37 cellular contexts compared by ENCODE assay signal in the genomic region with DNA sequence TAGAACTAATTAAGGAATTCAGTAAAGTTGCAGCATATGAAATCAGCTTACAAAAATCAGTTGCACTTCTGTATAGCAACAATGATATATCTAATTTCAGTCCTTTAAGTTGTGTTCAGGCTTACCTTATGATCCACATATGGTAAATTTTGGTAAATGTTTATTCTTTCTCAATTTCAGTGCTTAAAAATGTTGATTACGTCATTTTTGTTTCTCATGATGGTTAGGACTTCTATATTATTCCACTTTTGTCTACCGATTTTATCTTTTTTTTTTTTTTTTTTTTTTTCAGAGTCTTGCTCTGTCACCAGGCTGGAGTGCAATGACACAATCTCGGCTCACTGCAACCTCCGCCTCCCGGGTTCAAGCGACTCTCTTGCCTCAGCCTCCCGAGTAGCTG. TPM values are rescaled to one million over a fixed set of nuclear protein-coding genes. Genes with fewer than 3 reads are reported as not detected.
"Had no signal": no experiment of that assay in that cellular context is flagged by ENCODE, and none has a peak within 500 bp of the region (broad histone marks: within the 10 kb centered on the region; RNA-seq: fewer than 3 reads in every experiment).

No MANE protein-coding gene starts in this region.

- DNase-seq: Karpas-422, Kasumi-1, MG63, MM.1S, MV-4-11, NCI-H1048, NCI-H1092, NCI-H1092 treated with DMSO at 0.1 percent for 48 hours, NCI-H1105, NCI-H1105 treated with DMSO at 0.1 percent for 48 hours, NCI-H1417, NCI-H1417 treated with DMSO at 0.1 percent for 48 hours, NCI-H1436, NCI-H1436 treated with DMSO at 0.1 percent for 48 hours, NCI-H146, NCI-H1694, NCI-H1694 treated with DMSO at 0.1 percent for 48 hours, NCI-H187, NCI-H187 treated with DMSO at 0.1 percent for 48 hours, NCI-H1930, NCI-H2029, NCI-H2029 treated with DMSO at 0.1 percent for 48 hours, NCI-H2081, NCI-H2081 treated with DMSO at 0.1 percent for 48 hours, NCI-H2107, NCI-H2171, NCI-H2171 treated with DMSO at 0.1 percent for 48 hours, NCI-H2227 treated with DMSO at 0.1 percent for 48 hours, NCI-H226, NCI-H345, NCI-H446, NCI-H446 treated with DMSO at 0.1 percent for 48 hours, NCI-H510A, NCI-H510A treated with DMSO at 0.1 percent for 48 hours had no signal

- H3K36me3 ChIP-seq: MG63 had no signal

- H3K9me3 ChIP-seq: MG63 had no signal

- H3K4me3 ChIP-seq: MG63 had no signal

- H3K27me3 ChIP-seq: MG63 had no signal

RNA-seq across cellular contexts. Expression of gene SLC6A14, which starts 40.7 kb away (rescaled TPM):
- total RNA-seq: LHCN-M2, M059J, NCI-H460 had no signal
